Comparison of ENCODE assay signal across 8 cellular contexts in the genomic region with DNA sequence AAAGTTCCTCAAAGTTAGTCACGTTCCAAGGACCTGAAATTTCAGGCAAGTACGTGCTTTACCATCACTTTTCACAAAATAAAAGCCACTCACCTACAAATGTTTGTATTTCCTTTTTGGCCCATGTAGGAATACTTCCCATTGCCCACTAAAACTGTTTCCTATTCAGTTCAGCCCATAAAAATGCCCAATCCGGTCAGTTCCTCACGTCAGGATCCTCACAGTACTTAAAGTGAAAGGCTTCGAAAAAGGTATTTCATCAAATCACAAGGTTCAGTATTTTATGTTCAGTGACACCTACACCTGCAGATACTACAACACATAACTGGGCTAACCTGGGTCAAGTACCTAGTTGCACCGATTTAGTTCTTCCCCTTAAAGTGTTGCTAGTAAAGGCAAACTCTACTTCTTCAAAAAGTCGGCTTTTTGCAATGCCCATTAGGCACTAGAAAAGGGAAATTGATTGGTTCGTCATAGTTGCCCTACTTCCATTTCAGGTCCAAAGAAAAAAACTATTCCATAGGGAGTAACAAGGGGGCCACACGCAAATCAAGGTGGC. TPM values are rescaled to one million over a fixed set of nuclear protein-coding genes. Genes with fewer than 3 reads are reported as not detected.
DNase-seq lines count a peak whose midpoint lies in the region; ATAC-seq and TF ChIP-seq lines count a peak whose summit lies in the region.

No MANE protein-coding gene starts in this region.

- H3K4me3 ChIP-seq in GM12875 (ENCODE audit: low read depth, low read length) (peak overlapping the region; percentile 84), mucosa of descending colon (peak overlapping the region; percentile 79)

- H3K27ac ChIP-seq in 22Rv1, result peak overlapping the region; percentile 75

- intact Hi-C loops in mucosa of descending colon (cut with DNase I, micrococcal nuclease), result no loop called here

- peak; percentile 9 for ATAC-seq in mucosa of descending colon
- ATAC-seq in HG03469 (IDR thresholded peaks at IDR 0.05; ENCODE audit: unreplicated experiment), result no peak

- DNase-seq in RPMI7951 (ENCODE audit: low read depth) (peak; percentile 69), dermis blood vessel endothelial cell (peak; percentile 59), mucosa of descending colon (peak in 1 of 3 donors; percentile 23), HPDE6-E6E7 (ENCODE audit: extremely low spot score) (no peak), NCI-H446 treated with DMSO at 0.1 percent for 48 hours (lab: John Stamatoyannopoulos, UW) (no peak)

- H3K9me3 ChIP-seq in mucosa of descending colon, result no peaks in the 10 kb centered on the region

- H3K36me3 ChIP-seq in mucosa of descending colon (ENCODE audit: low read depth), result no peaks in the 10 kb centered on the region

- TF ChIP-seq CTCF in 22Rv1 (IDR thresholded peaks at IDR 0.05), result no peak
- no peak for TF ChIP-seq CTCF in GM12875 (IDR thresholded peaks at IDR 0.05; ENCODE audit: borderline replicate concordance, insufficient read depth, low read depth, low read length)
- TF ChIP-seq CTCF in mucosa of descending colon (IDR thresholded peaks at IDR 0.05), result no peak

- peaks cover 15% of the 10 kb centered on the region for H3K4me1 ChIP-seq in mucosa of descending colon (ENCODE audit: low read depth)

RNA-seq across cellular contexts. Expression of a gene that starts 1.1 kb away (rescaled TPM):
- 51.3 and 54.5 TPM in 2 replicates for total RNA-seq in RPMI7951 (2014; rRNA removed; shearing (Covaris generic))
- total RNA-seq in dermis blood vessel endothelial cell (35.1 and 55.7 TPM in 2 replicates), mucosa of descending colon (10 to 100 TPM; 72.2 to 89.4 (median 72.6) TPM)

Comparison
In these comparisons a context has a peak if more than half of its experiments do, and no peak if none do; other contexts are left out.
1. DNase-seq: peak in RPMI7951 (single experiment) and dermis blood vessel endothelial cell (single experiment); none in HPDE6-E6E7 (single experiment) and NCI-H446 treated with DMSO at 0.1 percent for 48 hours (single experiment).